ENCODE assay signal across 21 cellular contexts in genomic region chr6:23533311-23533710, GRCh38.
"Had no signal": no experiment of that assay in that cellular context is flagged by ENCODE, and none has a peak within 500 bp of the region (broad histone marks: within the 10 kb centered on the region; RNA-seq: fewer than 3 reads in every experiment).

No MANE protein-coding gene starts in this region.

- ATAC-seq: activated CD4-positive, CD25-positive, alpha-beta regulatory T cell treated with anti-CD3 and anti-CD28 coated beads, Interleukin-2, amount 50 U/mL, for 24 hours; activated T-cell treated with anti-CD3 and anti-CD28 coated beads, Interleukin-2, amount 50 U/mL, for 72 hours; mucosa of descending colon; stimulated activated memory B cell treated with anti-CD40 and anti-IgM and Interleukin-4, amounts not matched to agents 10 μg/mL and 1 μg/mL and 100 μg/mL, for 72 hours had no signal

- H3K9me3 Mint-ChIP-seq: activated CD4-positive, alpha-beta T cell treated with anti-CD3 and anti-CD28 coated beads, Interleukin-2, amount 10 ng/mL, durations not matched to agents 7 days and 5 days; T-helper 1 cell treated with Interleukin-12 subunit alpha and Interleukin-12 subunit beta and Interleukin-4 antibody, amounts not matched to agents 30 μg/mL and 1 μg/mL, for 36 hours had no signal

- H3K4me1 Mint-ChIP-seq: activated naive CD4-positive, alpha-beta T cell treated with anti-CD3 and anti-CD28 coated beads, Interleukin-2, amount 50 U/mL, for 24 hours; naive B cell; stimulated activated memory B cell treated with anti-CD40 and anti-IgM and Interleukin-4, amounts not matched to agents 10 μg/mL and 1 μg/mL and 100 μg/mL, for 72 hours had no signal

- H3K36me3 Mint-ChIP-seq: activated naive CD4-positive, alpha-beta T cell treated with anti-CD3 and anti-CD28 coated beads, Interleukin-2, amount 50 U/mL, for 24 hours; naive B cell; stimulated activated memory B cell treated with anti-CD40 and anti-IgM and Interleukin-4, amounts not matched to agents 10 μg/mL and 1 μg/mL and 100 μg/mL, for 72 hours had no signal

- DNase-seq: activated CD4-positive, alpha-beta T cell treated with anti-CD3 and anti-CD28 coated beads, Interleukin-2, amount 10 ng/mL, durations not matched to agents 7 days and 5 days; activated CD8-positive, alpha-beta memory T cell treated with anti-CD3 and anti-CD28 coated beads, Interleukin-2, amount 50 U/mL, for 48 hours; activated gamma-delta T cell; activated T-cell treated with anti-CD3 and anti-CD28 coated beads, Interleukin-2, amount 50 U/mL, for 72 hours; effector CD8-positive, alpha-beta T cell; esophagus squamous epithelium; left cardiac atrium; mesenchymal stem cell; mucosa of descending colon; naive B cell; ovary; stimulated activated CD4-positive, alpha-beta T cell treated with anti-CD3 and anti-CD28 coated beads, Interleukin-4, amount 100 ng/mL, for 24 hours had no signal

- H3K4me3 Mint-ChIP-seq: activated CD4-positive, alpha-beta T cell treated with anti-CD3 and anti-CD28 coated beads, Interleukin-2, amount 10 ng/mL, durations not matched to agents 7 days and 5 days; activated naive CD4-positive, alpha-beta T cell treated with anti-CD3 and anti-CD28 coated beads, Interleukin-2, amount 50 U/mL, for 24 hours; activated T-cell treated with anti-CD3 and anti-CD28 coated beads, Interleukin-2, amount 50 U/mL, for 72 hours; dendritic cell treated with granulocyte-macrophage colony-stimulating factor and Interleukin-4, amounts not matched to agents 40 ng/mL and 50 ng/mL, for 4 days; naive B cell; stimulated activated memory B cell treated with anti-CD40 and anti-IgM and Interleukin-4, amounts not matched to agents 10 μg/mL and 1 μg/mL and 100 μg/mL, for 72 hours; T-helper 1 cell treated with Interleukin-12 subunit alpha and Interleukin-12 subunit beta and Interleukin-4 antibody, amounts not matched to agents 30 μg/mL and 1 μg/mL, for 36 hours had no signal

- H3K27ac Mint-ChIP-seq: activated CD4-positive, alpha-beta T cell treated with anti-CD3 and anti-CD28 coated beads, Interleukin-2, amount 10 ng/mL, durations not matched to agents 7 days and 5 days; activated naive CD4-positive, alpha-beta T cell treated with anti-CD3 and anti-CD28 coated beads, Interleukin-2, amount 50 U/mL, for 24 hours; activated T-cell treated with anti-CD3 and anti-CD28 coated beads, Interleukin-2, amount 50 U/mL, for 72 hours; dendritic cell treated with granulocyte-macrophage colony-stimulating factor and Interleukin-4, amounts not matched to agents 40 ng/mL and 50 ng/mL, for 4 days; naive B cell; stimulated activated memory B cell treated with anti-CD40 and anti-IgM and Interleukin-4, amounts not matched to agents 10 μg/mL and 1 μg/mL and 100 μg/mL, for 72 hours; T-helper 1 cell treated with Interleukin-12 subunit alpha and Interleukin-12 subunit beta and Interleukin-4 antibody, amounts not matched to agents 30 μg/mL and 1 μg/mL, for 36 hours had no signal

- H3K36me3 ChIP-seq: adrenal gland, esophagus squamous epithelium, ovary, thoracic aorta had no signal

- H3K4me3 ChIP-seq: adrenal gland, esophagus squamous epithelium, mucosa of descending colon, ovary, thoracic aorta had no signal

- H3K27ac ChIP-seq: adrenal gland, esophagus squamous epithelium, ovary, thoracic aorta had no signal

- FAIRE-seq: astrocyte, endothelial cell of umbilical vein had no signal

- H3K27me3 Mint-ChIP-seq: activated CD4-positive, alpha-beta T cell treated with anti-CD3 and anti-CD28 coated beads, Interleukin-2, amount 10 ng/mL, durations not matched to agents 7 days and 5 days; activated naive CD4-positive, alpha-beta T cell treated with anti-CD3 and anti-CD28 coated beads, Interleukin-2, amount 50 U/mL, for 24 hours; dendritic cell treated with granulocyte-macrophage colony-stimulating factor and Interleukin-4, amounts not matched to agents 40 ng/mL and 50 ng/mL, for 4 days; naive B cell; stimulated activated memory B cell treated with anti-CD40 and anti-IgM and Interleukin-4, amounts not matched to agents 10 μg/mL and 1 μg/mL and 100 μg/mL, for 72 hours had no signal

- H3K9me3 ChIP-seq: adrenal gland, esophagus squamous epithelium, mucosa of descending colon, ovary, thoracic aorta had no signal

- H3K4me1 ChIP-seq: adrenal gland, esophagus squamous epithelium had no signal

- H3K27me3 ChIP-seq: adrenal gland, esophagus squamous epithelium, ovary had no signal
